ENCODE assay signal across 11 cellular contexts in genomic region chr16:75262104-75262799, GRCh38. TPM values are rescaled to one million over a fixed set of nuclear protein-coding genes. Genes with fewer than 3 reads are reported as not detected.
DNase-seq lines count a peak whose midpoint lies in the region; ATAC-seq and TF ChIP-seq lines count a peak whose summit lies in the region.
"Had no signal": no experiment of that assay in that cellular context is flagged by ENCODE, and none has a peak within 500 bp of the region (broad histone marks: within the 10 kb centered on the region; RNA-seq: fewer than 3 reads in every experiment).

No MANE protein-coding gene starts in this region.

- no peaks in the 10 kb centered on the region for H3K9me3 ChIP-seq in vagina

- H3K4me3 ChIP-seq in fibroblast of mammary gland (ENCODE audit: control insufficient read depth, low read depth, low read length) (no peak overlapping the region), vagina (peak overlapping the region; percentile 55 to 86)

- no peaks in the 10 kb centered on the region for H3K27me3 Mint-ChIP-seq in nephron (ENCODE audit: low read depth)

- no peaks in the 10 kb centered on the region for H3K36me3 ChIP-seq in vagina

- H3K27ac ChIP-seq in vagina: peak overlapping the region; percentile 97
- H3K27ac ChIP-seq: VCaP had no signal

- intact Hi-C loops in vagina (cut with DNase I): no loop called here

- H3K27me3 ChIP-seq in vagina: no peaks in the 10 kb centered on the region

- H3K27ac Mint-ChIP-seq in nephron: peak overlapping the region; percentile 66 to 99 (median 73)

- no peaks in the 10 kb centered on the region for H3K9me3 Mint-ChIP-seq in nephron

- peaks cover 79% of the 10 kb centered on the region for H3K4me1 ChIP-seq in vagina

- peak overlapping the region; percentile 53 to 99 (median 96) for H3K4me3 Mint-ChIP-seq in nephron

- peaks cover 68% of the 10 kb centered on the region for H3K4me1 Mint-ChIP-seq in nephron

- H3K36me3 Mint-ChIP-seq in nephron (ENCODE audit: low read depth): peaks cover 5% of the 10 kb centered on the region

- TF ChIP-seq CTCF in fibroblast of mammary gland (conservative IDR thresholded peaks at IDR 0.05; ENCODE audit: control insufficient read depth, insufficient read depth, low read depth, low read length): no peak
- no peak for TF ChIP-seq CTCF in nephron (IDR thresholded peaks at IDR 0.05; ENCODE audit: unreplicated experiment in 3 of 3)
- TF ChIP-seq CTCF in vagina (IDR thresholded peaks at IDR 0.05): no peak

- ATAC-seq in HG03565 (IDR thresholded peaks at IDR 0.05; ENCODE audit: unreplicated experiment) (no peak), HG02642 (IDR thresholded peaks at IDR 0.05; ENCODE audit: poor library complexity, unreplicated experiment) (no peak)
- ATAC-seq: esophagus mucosa had no signal

- no peak for TF ChIP-seq POLR2A in vagina (IDR thresholded peaks at IDR 0.05)

- DNase-seq in activated effector memory CD4-positive, alpha-beta T cell treated with anti-CD3 and anti-CD28 coated beads, Interleukin-2, amount 50 U/mL, for 16 hours: peak; percentile 55
- DNase-seq in activated effector memory CD4-positive, alpha-beta T cell treated with Interleukin-2 at 50 U/mL for 16 hours: no peak
- peak; percentile 62 for DNase-seq in fibroblast of mammary gland (ENCODE audit: low read depth)
- no peak for DNase-seq in vagina (ENCODE audit: extremely low spot score in 2 of 2)
- DNase-seq in effector CD4-positive, alpha-beta T cell: no peak
- DNase-seq: stimulated activated CD4-positive, alpha-beta T cell treated with anti-CD3 and anti-CD28 coated beads, Interleukin-1b, Interleukin-23, amount 100 ng/mL, for 48 hours had no signal

RNA-seq across cellular contexts. Expression of gene BCAR1, which starts 10.8 kb away (rescaled TPM):
- total RNA-seq in vagina: 39.5 TPM

RNA-seq across cellular contexts. Expression of gene CTRB1, which starts 43.5 kb away (rescaled TPM):
- not detected for total RNA-seq in vagina

RNA-seq across cellular contexts. Expression of gene CTRB2, which starts 55.3 kb away (rescaled TPM):
- not detected for total RNA-seq in vagina
- total RNA-seq: esophagus mucosa had no signal

Comparison
In these comparisons a context has a peak if more than half of its experiments do, and no peak if none do; other contexts are left out.
1. DNase-seq: peak in activated effector memory CD4-positive, alpha-beta T cell treated with anti-CD3 and anti-CD28 coated beads, Interleukin-2, amount 50 U/mL, for 16 hours (single experiment) and fibroblast of mammary gland (single experiment); none in activated effector memory CD4-positive, alpha-beta T cell treated with Interleukin-2 at 50 U/mL for 16 hours (single experiment), vagina (0 of 2) and effector CD4-positive, alpha-beta T cell (single experiment).